ENCODE assay signal across 10 cellular contexts in the genomic region with DNA sequence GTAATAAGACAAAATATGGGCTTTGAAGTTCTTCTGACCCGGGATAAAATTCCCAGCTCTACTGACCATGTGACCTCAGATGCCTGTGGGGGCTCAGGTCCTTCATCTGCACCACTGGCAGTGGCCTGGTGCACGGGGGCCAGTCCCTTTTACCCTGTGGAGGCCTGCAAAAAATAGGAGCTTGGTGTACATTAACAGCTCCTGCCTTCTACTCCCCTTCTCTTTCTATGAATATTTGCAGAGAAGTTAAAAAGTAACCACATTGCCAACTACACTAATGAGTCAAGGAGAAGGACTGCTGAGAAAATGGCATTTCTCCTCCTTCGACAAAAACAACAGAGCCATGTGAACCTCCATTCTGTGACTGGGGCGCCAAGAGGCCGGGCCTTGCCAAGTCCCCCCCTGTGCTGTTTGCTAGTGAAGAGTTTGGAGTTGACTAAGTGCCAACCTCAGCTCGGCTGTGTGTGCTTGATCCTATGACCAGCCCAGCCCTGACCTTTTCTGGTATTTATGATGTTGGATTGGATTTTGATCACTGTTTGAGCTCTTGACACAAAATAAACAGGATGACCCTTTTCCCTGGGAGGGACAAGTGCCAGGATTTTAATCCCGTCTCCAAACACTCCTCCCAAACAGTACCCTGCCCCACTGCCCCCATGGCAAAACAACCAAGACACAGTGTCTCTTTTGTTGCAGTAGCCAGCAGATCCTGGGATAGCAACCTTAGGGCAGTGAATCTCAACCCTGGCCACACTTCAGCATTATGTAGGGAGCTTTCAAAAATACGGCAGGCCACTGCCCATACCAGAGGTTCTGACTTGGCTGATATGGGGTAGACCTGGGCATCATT.
A peak's percentile ranks its signal among the peaks of the same experiment; 100 is the strongest.
DNase-seq lines count a peak whose midpoint lies in the region; ATAC-seq and TF ChIP-seq lines count a peak whose summit lies in the region.
"Had no signal": no experiment of that assay in that cellular context is flagged by ENCODE, and none has a peak within 500 bp of the region (broad histone marks: within the 10 kb centered on the region; RNA-seq: fewer than 3 reads in every experiment).

No MANE protein-coding gene starts in this region.

- H2AK5ac ChIP-seq in IMR-90 (ENCODE audit: low read depth, low read length): no peak overlapping the region

- H3K4me1 ChIP-seq in IMR-90 (ENCODE audit: control insufficient read depth, insufficient read depth, low read length) (peaks cover 3% of the 10 kb centered on the region; the same call in 1 of the 2 replicates), SJCRH30 (no peaks in the 10 kb centered on the region)

- H3K27me3 ChIP-seq in IMR-90 (ENCODE audit: control insufficient read depth, insufficient read depth, low read length) (no peaks in the 10 kb centered on the region), SJCRH30 (no peaks in the 10 kb centered on the region)

- no peak overlapping the region for H3K4me3 ChIP-seq in IMR-90 (ENCODE audit: insufficient read depth, low read depth, low read length)
- H3K4me3 ChIP-seq in fibroblast of villous mesenchyme (ENCODE audit: low read depth, low read length): no peak overlapping the region
- H3K4me3 ChIP-seq in SJCRH30: no peak overlapping the region
- H3K4me3 ChIP-seq: SK-N-MC had no signal

- no peak overlapping the region for H2BK5ac ChIP-seq in IMR-90 (ENCODE audit: low read depth, low read length, poor library complexity, severe bottlenecking)

- H3K36me3 ChIP-seq in IMR-90 (ENCODE audit: control insufficient read depth, insufficient read depth, low read length) (no peaks in the 10 kb centered on the region), SJCRH30 (no peaks in the 10 kb centered on the region)

- no peak overlapping the region for H2BK120ac ChIP-seq in IMR-90 (ENCODE audit: low read depth, low read length)

- H3K9me1 ChIP-seq in IMR-90 (ENCODE audit: insufficient read depth, low read length): no peaks in the 10 kb centered on the region

- dilution Hi-C loops in IMR-90 (cut with HindIII; ENCODE audit: low sequenced_read_pairs, unreplicated experiment): no loop called here

- no peak overlapping the region for H4K8ac ChIP-seq in IMR-90 (ENCODE audit: low read depth in 2 of 2, low read length in 2 of 2)

- POLR2A ChIA-PET in IMR-90 (lab: Charles Lee; ENCODE audit: unreplicated experiment): interaction anchor here (0.7 kb wide), 1 partner anchor 360 kb away, joined by 6 read pairs; no protein-coding TSS in a partner anchor

- no peak overlapping the region for H3K14ac ChIP-seq in IMR-90 (replicated peaks; ENCODE audit: low read depth, low read length)

- CTCF ChIA-PET in IMR-90 (lab: Yijun Ruan, JAX): no interaction called here

- BruUV-seq in IMR-90 (replicated peaks; lab: Mats Ljungman, UMichigan): no TSS peak

- in situ Hi-C loops in IMR-90 (cut with MboI; ENCODE audit: low sequenced_read_pairs): no loop called here

- H3K27ac ChIP-seq in 22Rv1 (peak overlapping the region; percentile 82), IMR-90 (ENCODE audit: insufficient read depth, low read length) (no peak overlapping the region), SJCRH30 (no peak overlapping the region)
- H3K27ac ChIP-seq: SK-N-MC had no signal

- intact Hi-C loops in IMR-90 (cut with micrococcal nuclease): no loop called here

- H4K91ac ChIP-seq in IMR-90 (ENCODE audit: insufficient read depth, low read depth, low read length): no peak overlapping the region

- H3K9me3 ChIP-seq in IMR-90 (ENCODE audit: control insufficient read depth, insufficient read depth, low read length): no peaks in the 10 kb centered on the region
- H3K9me3 ChIP-seq in SJCRH30 (replicated peaks): no peaks in the 10 kb centered on the region

- H3K56ac ChIP-seq in IMR-90 (ENCODE audit: extremely low read depth, insufficient read depth, low read length): no peak overlapping the region

- TF ChIP-seq CTCF in 22Rv1 (IDR thresholded peaks at IDR 0.05) (no peak), IMR-90 (conservative IDR thresholded peaks at IDR 0.05; ENCODE audit: low read depth, low read length) (no peak), fibroblast of villous mesenchyme (IDR thresholded peaks at IDR 0.05; ENCODE audit: insufficient read depth, low read depth, low read length) (no peak)

- ATAC-seq in IMR-90 (ENCODE audit: low read depth) (peak; percentile 49), naive B cell (ENCODE audit: low read depth in 2 of 2) (no peak)

- H2AFZ ChIP-seq in IMR-90 (replicated peaks; ENCODE audit: low read length, poor library complexity): no peak overlapping the region

- 33% methylated on average over 1 of the region's 8 CpGs; no CpG with 5 or more reads in 1 of the 2 experiments for WGBS in IMR-90 (ENCODE audit: extremely low coverage in 2 of 2, insufficient read length in 1 of 2), 2 experiments

- no peak overlapping the region for H3K4me3 Mint-ChIP-seq in naive B cell
- H3K4me3 Mint-ChIP-seq: B cell had no signal

- no peak for TF ChIP-seq POLR2A in IMR-90 (IDR thresholded peaks at IDR 0.05; ENCODE audit: low read depth, low read length)

- no peaks in the 10 kb centered on the region for H3K27me3 Mint-ChIP-seq in naive B cell
- H3K27me3 Mint-ChIP-seq: B cell had no signal

- no peak overlapping the region for H3K18ac ChIP-seq in IMR-90 (ENCODE audit: low read depth, low read length)

- H3K79me1 ChIP-seq in IMR-90 (ENCODE audit: low read depth in 1 of 2, low read length in 2 of 2): no peaks in the 10 kb centered on the region; a peak in 1 of 4 replicates

- peaks cover 6 to 7% of the 10 kb centered on the region in 2 donors for H3K36me3 Mint-ChIP-seq in naive B cell

- peaks cover 32 to 54% (median 41%) of the 10 kb centered on the region in 3 donors for H3K4me1 Mint-ChIP-seq in naive B cell

- no peak overlapping the region for H3K23ac ChIP-seq in IMR-90 (ENCODE audit: low read depth, low read length)

- H2BK15ac ChIP-seq in IMR-90 (ENCODE audit: low read depth, low read length): no peak overlapping the region

- no peak overlapping the region for H3K4ac ChIP-seq in IMR-90 (ENCODE audit: low read depth, low read length)

- H2BK20ac ChIP-seq in IMR-90 (ENCODE audit: low read depth, low read length): no peak overlapping the region

- H4K20me1 ChIP-seq in IMR-90 (ENCODE audit: insufficient read depth, low read length): no peaks in the 10 kb centered on the region

- peak overlapping the region in 4 of 6 donors; percentile 7 to 65 (median 47) for H3K27ac Mint-ChIP-seq in naive B cell
- H3K27ac Mint-ChIP-seq: B cell had no signal

- no peak for TF ChIP-seq RAD21 in IMR-90 (IDR thresholded peaks at IDR 0.05; ENCODE audit: low read length)

- H3K9ac ChIP-seq in IMR-90 (ENCODE audit: low read depth, low read length): no peak overlapping the region

- peak overlapping the region; percentile 33 for H2AK9ac ChIP-seq in IMR-90 (replicated peaks; ENCODE audit: low read depth, low read length, poor library complexity)

- peaks cover 0 to 4% (median 0%) of the 10 kb centered on the region in 7 donors for H3K9me3 Mint-ChIP-seq in naive B cell

- no peak overlapping the region for H4K5ac ChIP-seq in IMR-90 (ENCODE audit: low read depth, low read length)

- DNase-seq in IMR-90 (peak; percentile 5), fibroblast of villous mesenchyme (ENCODE audit: low read depth) (peak; percentile 35), naive B cell (no peak), islet precursor cell (no peak), iPS-NIHi7 (ENCODE audit: extremely low spot score) (no peak), SJCRH30 (no peak), HPDE6-E6E7 (ENCODE audit: extremely low spot score) (no peak)

- no peak overlapping the region; the same call in 1 of the 2 replicates for H3K4me2 ChIP-seq in IMR-90 (ENCODE audit: low read depth, low read length)

TF ChIP-seq in IMR-90, 13 proteins besides CTCF, POLR2A, EP300 and RAD21:
- TF ChIP-seq MAZ (IDR thresholded peaks at IDR 0.05; ENCODE audit: borderline replicate concordance, low read depth, low read length): no peak
- TF ChIP-seq SMC3 (IDR thresholded peaks at IDR 0.05; ENCODE audit: low read depth, low read length): no peak
- TF ChIP-seq, protein P1, sequence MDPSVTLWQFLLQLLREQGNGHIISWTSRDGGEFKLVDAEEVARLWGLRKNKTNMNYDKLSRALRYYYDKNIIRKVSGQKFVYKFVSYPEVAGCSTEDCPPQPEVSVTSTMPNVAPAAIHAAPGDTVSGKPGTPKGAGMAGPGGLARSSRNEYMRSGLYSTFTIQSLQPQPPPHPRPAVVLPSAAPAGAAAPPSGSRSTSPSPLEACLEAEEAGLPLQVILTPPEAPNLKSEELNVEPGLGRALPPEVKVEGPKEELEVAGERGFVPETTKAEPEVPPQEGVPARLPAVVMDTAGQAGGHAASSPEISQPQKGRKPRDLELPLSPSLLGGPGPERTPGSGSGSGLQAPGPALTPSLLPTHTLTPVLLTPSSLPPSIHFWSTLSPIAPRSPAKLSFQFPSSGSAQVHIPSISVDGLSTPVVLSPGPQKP (IDR thresholded peaks at IDR 0.05; ENCODE audit: borderline replicate concordance, low read depth, low read length): no peak
- TF ChIP-seq FOS (IDR thresholded peaks at IDR 0.05; ENCODE audit: low read depth, low read length): no peak
- no peak for TF ChIP-seq CEBPB (IDR thresholded peaks at IDR 0.05; ENCODE audit: low read depth, low read length)

Comparison
In these comparisons a context has a peak if more than half of its experiments do, and no peak if none do; other contexts are left out.
1. DNase-seq: peak in IMR-90 (single experiment) and fibroblast of villous mesenchyme (single experiment); none in naive B cell (single experiment), islet precursor cell (single experiment), iPS-NIHi7 (single experiment), SJCRH30 (0 of 2) and HPDE6-E6E7 (single experiment).